ENCODE assay signal across 25 cellular contexts in the genomic region with DNA sequence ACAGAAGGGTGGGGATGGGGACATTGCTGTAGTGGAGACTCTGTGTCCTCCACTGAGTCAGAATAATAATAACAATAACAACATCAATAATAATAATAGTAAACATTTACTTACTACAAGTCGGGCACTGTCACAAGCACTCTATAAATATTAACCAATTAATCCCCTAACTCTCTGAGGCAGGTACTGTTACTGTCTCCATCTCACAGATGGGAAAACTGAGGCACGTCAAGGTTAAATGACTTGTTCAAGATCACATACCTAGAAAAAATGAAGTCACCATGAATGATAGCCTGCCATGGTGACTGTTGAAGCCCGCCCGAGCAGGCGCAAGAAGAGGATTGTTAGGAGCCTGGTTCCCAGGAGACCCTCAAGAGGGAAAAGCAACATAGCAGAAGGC. TPM values are rescaled to one million over a fixed set of nuclear protein-coding genes. Genes with fewer than 3 reads are reported as not detected.
DNase-seq lines count a peak whose midpoint lies in the region; ATAC-seq and TF ChIP-seq lines count a peak whose summit lies in the region.
"Had no signal": no experiment of that assay in that cellular context is flagged by ENCODE, and none has a peak within 500 bp of the region (broad histone marks: within the 10 kb centered on the region; RNA-seq: fewer than 3 reads in every experiment).

No MANE protein-coding gene starts in this region.

- TF ChIP-seq CTCF in heart right ventricle (IDR thresholded peaks at IDR 0.05) (no peak), PC-9 (conservative IDR thresholded peaks at IDR 0.05) (no peak), esophagus squamous epithelium (IDR thresholded peaks at IDR 0.05) (no peak), suprapubic skin (IDR thresholded peaks at IDR 0.05) (no peak), BE2C (IDR thresholded peaks at IDR 0.05; ENCODE audit: low read depth, low read length) (no peak)

- H3K4me3 ChIP-seq in heart right ventricle (no peak overlapping the region), PC-9 (no peak overlapping the region), esophagus squamous epithelium (no peak overlapping the region), suprapubic skin (no peak overlapping the region), BE2C (ENCODE audit: low read depth, low read length) (no peak overlapping the region)
- H3K4me3 ChIP-seq: pancreas, stomach had no signal

- ATAC-seq in heart right ventricle (no peak), HG02798 (IDR thresholded peaks at IDR 0.05; ENCODE audit: poor library complexity, unreplicated experiment) (no peak)

- H3K27ac ChIP-seq in heart right ventricle (peak overlapping the region; percentile 8 to 90 (median 73)), PC-9 (peak overlapping the region; percentile 62; the same call in 1 of the 2 replicates), esophagus squamous epithelium (peak overlapping the region in 3 of 4 donors; percentile 8 to 61 (median 48)), suprapubic skin (peak overlapping the region; percentile 8)
- H3K27ac ChIP-seq: pancreas had no signal

- no TSS peak for BruUV-seq in PC-9 (replicated peaks; lab: Mats Ljungman, UMichigan)

- WGBS in heart right ventricle, 2 donors: 76 to 85% methylated on average over 5 of the region's 5 CpGs
- WGBS in esophagus squamous epithelium, 2 donors: 79% methylated on average over 5 of the region's 5 CpGs
- WGBS in suprapubic skin: 80% methylated on average over 5 of the region's 5 CpGs

- H4K20me1 ChIP-seq in PC-9 (ENCODE audit: insufficient read depth): no peaks in the 10 kb centered on the region

- DNase-seq in heart right ventricle (no peak), cardiac septum (ENCODE audit: low spot score) (no peak), PC-9 (no peak), esophagus squamous epithelium (lab: John Stamatoyannopoulos, UW) (no peak), suprapubic skin (ENCODE audit: low spot score in 2 of 2) (no peak), BE2C (no peak)
- DNase-seq in stimulated activated naive CD4-positive, alpha-beta T cell (lab: John Stamatoyannopoulos, UW): no peak
- DNase-seq: activated CD4-positive, alpha-beta T cell treated with anti-CD3 and anti-CD28 coated beads, Interleukin-2, amount 50 U/mL, for 48 hours; anterior cingulate cortex; caudate nucleus; foreskin melanocyte; mesenchymal stem cell; naive B cell; NCI-H1048; NCI-H1930; NCI-H226; NCI-H82; SHP77 treated with DMSO at 0.1 percent for 48 hours; stomach; T-helper 1 cell had no signal

- TF ChIP-seq POLR2A in esophagus squamous epithelium (IDR thresholded peaks at IDR 0.05) (no peak), suprapubic skin (IDR thresholded peaks at IDR 0.05) (no peak)

- TF ChIP-seq EP300 in suprapubic skin (IDR thresholded peaks at IDR 0.05): no peak

- no peaks in the 10 kb centered on the region for H3K79me2 ChIP-seq in PC-9 (ENCODE audit: low read depth)

- no peak overlapping the region; the same call in 1 of the 2 replicates for H3K4me2 ChIP-seq in PC-9

- intact Hi-C loops in heart right ventricle (cut with DNase I): no loop called here
- intact Hi-C loops in cardiac septum (cut with DNase I): no loop called here
- intact Hi-C loops in PC-9 (cut with micrococcal nuclease; ENCODE audit: unreplicated experiment): no loop called here
- intact Hi-C loops in esophagus squamous epithelium (cut with DNase I): no loop called here

- H2AFZ ChIP-seq in PC-9: no peak overlapping the region

- H3K9me2 ChIP-seq in PC-9 (ENCODE audit: insufficient read depth): no peaks in the 10 kb centered on the region

- H3K27me3 ChIP-seq in heart right ventricle: peaks cover 0 to 5% (median 0%) of the 10 kb centered on the region in 7 donors
- H3K27me3 ChIP-seq in PC-9 (ENCODE audit: insufficient read depth, low read depth): no peaks in the 10 kb centered on the region
- no peaks in the 10 kb centered on the region for H3K27me3 ChIP-seq in esophagus squamous epithelium
- H3K27me3 ChIP-seq in suprapubic skin: no peaks in the 10 kb centered on the region
- no peaks in the 10 kb centered on the region for H3K27me3 ChIP-seq in BE2C
- H3K27me3 ChIP-seq: pancreas, stomach had no signal

- CTCF ChIA-PET in PC-9 (lab: Charles Lee): no interaction called here

- H3K9me3 ChIP-seq in heart right ventricle (no peaks in the 10 kb centered on the region), PC-9 (ENCODE audit: insufficient read depth, low read depth) (no peaks in the 10 kb centered on the region; the same call in 1 of the 2 replicates), esophagus squamous epithelium (no peaks in the 10 kb centered on the region), suprapubic skin (no peaks in the 10 kb centered on the region), BE2C (no peaks in the 10 kb centered on the region)
- H3K9me3 ChIP-seq: pancreas had no signal

- H3K36me3 ChIP-seq in heart right ventricle (peaks cover 0 to 32% (median 0%) of the 10 kb centered on the region in 9 donors), PC-9 (ENCODE audit: low read depth) (no peaks in the 10 kb centered on the region), esophagus squamous epithelium (no peaks in the 10 kb centered on the region), suprapubic skin (no peaks in the 10 kb centered on the region), BE2C (peaks cover 8% of the 10 kb centered on the region)
- H3K36me3 ChIP-seq: pancreas had no signal

- POLR2A ChIA-PET in PC-9 (lab: Charles Lee; ENCODE audit: unreplicated experiment): no interaction called here

- H3F3A ChIP-seq in PC-9 (ENCODE audit: insufficient read depth, low read depth): peaks cover 31% of the 10 kb centered on the region

- peaks cover 2 to 61% (median 47%) of the 10 kb centered on the region in 9 donors for H3K4me1 ChIP-seq in heart right ventricle
- H3K4me1 ChIP-seq in PC-9 (replicated peaks; ENCODE audit: insufficient read depth): peaks cover 57% of the 10 kb centered on the region
- H3K4me1 ChIP-seq in esophagus squamous epithelium: peaks cover 0 to 50% (median 23%) of the 10 kb centered on the region in 3 donors
- H3K4me1 ChIP-seq in suprapubic skin: peaks cover 25% of the 10 kb centered on the region
- H3K4me1 ChIP-seq in BE2C: peaks cover 9% of the 10 kb centered on the region
- H3K4me1 ChIP-seq: pancreas had no signal

RNA-seq across cellular contexts. Expression of a gene that starts 10.2 kb away (rescaled TPM):
- total RNA-seq in heart right ventricle (under 1 TPM in 6 of 10 donors, not detected in 4; 0.21 to 0.44 (median 0.29) TPM), cardiac septum (0.51 TPM), PC-9 (2021) (2.4 and 2.8 TPM in 2 replicates), esophagus squamous epithelium (under 1 TPM in 1 of 4 donors, not detected in 3; 0.09 TPM), suprapubic skin (under 1 TPM in 1 of 4 donors, not detected in 3; 0.30 TPM)
- polyA plus RNA-seq in heart right ventricle: under 1 TPM; 0.29 to 0.66 TPM
- polyA plus RNA-seq in BE2C (2012; ENCODE audit: insufficient read depth, insufficient read length, low read depth): 6.8 TPM
- total RNA-seq: LHCN-M2, skeletal muscle tissue had no signal

RNA-seq across cellular contexts. Expression of a gene that starts 12.1 kb away (rescaled TPM):
- total RNA-seq in heart right ventricle (10 to 100 TPM; 25.2 to 70.2 (median 32.4) TPM), cardiac septum (22.0 TPM), PC-9 (2021) (7.8 and 9.2 TPM in 2 replicates), esophagus squamous epithelium (10 to 100 TPM in 2 of 4 donors, 1 to 10 TPM in 1, not detected in 1; 2.8 to 28.8 (median 11.8) TPM), suprapubic skin (10 to 100 TPM in 2 of 4 donors, 1 to 10 TPM in 2; 8.4 to 32.5 (median 14.9) TPM)
- 100 to 1,000 TPM in 1 of 2 donors, 10 to 100 TPM in 1; 83.9 to 117 TPM for polyA plus RNA-seq in heart right ventricle
- polyA plus RNA-seq in BE2C (2012; ENCODE audit: insufficient read depth, insufficient read length, low read depth): 105 TPM

RNA-seq across cellular contexts. Expression of a gene that starts 35.6 kb away (rescaled TPM):
- 1 to 10 TPM in 1 of 10 donors, under 1 TPM in 9; 0.19 to 2.4 (median 0.53) TPM for total RNA-seq in heart right ventricle
- polyA plus RNA-seq in heart right ventricle: 1 to 10 TPM in 1 of 2 donors, under 1 TPM in 1; 0.33 to 2.9 TPM
- 0.22 TPM for total RNA-seq in cardiac septum
- 1.4 and 1.7 TPM in 2 replicates for total RNA-seq in PC-9 (2021)
- under 1 TPM in 2 of 4 donors, not detected in 2; under 0.01 to 0.12 TPM for total RNA-seq in esophagus squamous epithelium
- 1 to 10 TPM in 2 of 4 donors, under 1 TPM in 2; 0.45 to 4.5 (median 1.6) TPM for total RNA-seq in suprapubic skin
- polyA plus RNA-seq in BE2C (2012; ENCODE audit: insufficient read depth, insufficient read length, low read depth): 0.06 TPM
- total RNA-seq: epithelial cell of proximal tubule had no signal

Comparison
In these comparisons a context has a peak if more than half of its experiments do, and no peak if none do; other contexts are left out.
1. H3K27ac ChIP-seq: peak in every context shown above with its lines; median percentile 73 in heart right ventricle; 62 in PC-9; 48 in esophagus squamous epithelium; 8 in suprapubic skin.